Comparison of ENCODE assay signal across 35 cellular contexts in genomic region chr19:50697414-50698124, GRCh38. TPM values are rescaled to one million over a fixed set of nuclear protein-coding genes. Genes with fewer than 3 reads are reported as not detected.
"Had no signal": no experiment of that assay in that cellular context is flagged by ENCODE, and none has a peak within 500 bp of the region (broad histone marks: within the 10 kb centered on the region; RNA-seq: fewer than 3 reads in every experiment).

No MANE protein-coding gene starts in this region.

- H3K27ac ChIP-seq: adrenal gland, body of pancreas, brain microvascular endothelial cell, breast epithelium, VCaP had no signal

- H3K36me3 Mint-ChIP-seq: activated CD4-positive, alpha-beta memory T cell treated with anti-CD3 and anti-CD28 coated beads for 36 hours; activated naive CD4-positive, alpha-beta T cell treated with anti-CD3 and anti-CD28 coated beads, Interleukin-2, amount 50 U/mL, for 72 hours; activated naive CD8-positive, alpha-beta T cell treated with anti-CD3 and anti-CD28 coated beads for 36 hours had no signal

- H3K9me3 ChIP-seq: adrenal gland, body of pancreas, breast epithelium had no signal

- H3K27ac Mint-ChIP-seq: activated B cell treated with CpG ODN at 0.5 μM for 24 hours; activated CD4-positive, alpha-beta memory T cell treated with anti-CD3 and anti-CD28 coated beads for 36 hours; activated CD4-positive, alpha-beta T cell treated with anti-CD3 and anti-CD28 coated beads, Interleukin-2, amount 10 ng/mL, durations not matched to agents 24 days and 14 days; activated CD8-positive, alpha-beta T cell treated with anti-CD3 and anti-CD28 coated beads for 36 hours; activated naive CD4-positive, alpha-beta T cell treated with anti-CD3 and anti-CD28 coated beads for 36 hours; activated naive CD4-positive, alpha-beta T cell treated with anti-CD3 and anti-CD28 coated beads, Interleukin-2, amount 50 U/mL, for 72 hours; activated naive CD8-positive, alpha-beta T cell treated with anti-CD3 and anti-CD28 coated beads for 36 hours; activated T-cell treated with anti-CD3 and anti-CD28 coated beads, Interleukin-2, amount 50 U/mL, for 72 hours; activated T-helper 1 cell treated with anti-CD3 and anti-CD28 coated beads, Interleukin-12 subunit alpha, Interleukin-12 subunit beta, Interleukin-2, Interleukin-4 antibody, amounts not matched to agents 30 ng/mL and 10 ng/mL and 1 ng/mL, durations not matched to agents 14 hours and 24 hours and 36 hours; activated T-helper 17 cell treated with anti-CD3 and anti-CD28 coated beads, Interleukin-2, amount 50 U/mL, for 72 hours; T-helper 17 cell had no signal

- DNase-seq: activated B cell treated with CpG ODN at 0.5 μM for 24 hours; activated CD4-positive, alpha-beta memory T cell treated with anti-CD3 and anti-CD28 coated beads for 36 hours; activated CD4-positive, alpha-beta T cell treated with anti-CD3 and anti-CD28 coated beads for 4 hours; activated CD4-positive, alpha-beta T cell treated with anti-CD3 and anti-CD28 coated beads, Interleukin-2, amount 10 ng/mL, durations not matched to agents 24 days and 14 days; activated CD4-positive, alpha-beta T cell treated with anti-CD3 and anti-CD28 coated beads, Interleukin-2, amount 50 U/mL, for 1 hour; activated CD4-positive, alpha-beta T cell treated with anti-CD3 and anti-CD28 coated beads, Interleukin-2, amount 50 U/mL, for 4 hours; activated CD4-positive, CD25-positive, alpha-beta regulatory T cell treated with anti-CD3 and anti-CD28 coated beads, Interleukin-2, amount 50 U/mL, for 72 hours; activated CD8-positive, alpha-beta memory T cell treated with anti-CD3 and anti-CD28 coated beads, Interleukin-2, amount 50 U/mL, for 4 hours; activated CD8-positive, alpha-beta T cell treated with anti-CD3 and anti-CD28 coated beads for 36 hours; activated effector memory CD4-positive, alpha-beta T cell treated with anti-CD3 and anti-CD28 coated beads, Interleukin-2, amount 50 U/mL, for 16 hours; activated gamma-delta T cell treated with Interleukin-2 at 50 U/mL for 16 hours; activated naive CD4-positive, alpha-beta T cell; activated naive CD4-positive, alpha-beta T cell treated with anti-CD3 and anti-CD28 coated beads for 36 hours; activated naive CD4-positive, alpha-beta T cell treated with anti-CD3 and anti-CD28 coated beads, Interleukin-2, amount 50 U/mL, for 16 hours; activated naive CD8-positive, alpha-beta T cell treated with anti-CD3 and anti-CD28 coated beads for 36 hours; activated T-cell treated with anti-CD3 and anti-CD28 coated beads for 4 hours; activated T-cell treated with anti-CD3 and anti-CD28 coated beads, Interleukin-2, amount 50 U/mL, for 1 hour; activated T-cell treated with anti-CD3 and anti-CD28 coated beads, Interleukin-2, amount 50 U/mL, for 4 hours; activated T-cell treated with anti-CD3 and anti-CD28 coated beads, Interleukin-2, amount 50 U/mL, for 72 hours; adrenal gland; amniotic stem cell; aorta; body of pancreas; brain microvascular endothelial cell; central memory CD4-positive, alpha-beta T cell; T-helper 17 cell had no signal

- ATAC-seq: activated CD8-positive, alpha-beta T cell treated with anti-CD3 and anti-CD28 coated beads for 36 hours; activated naive CD4-positive, alpha-beta T cell treated with anti-CD3 and anti-CD28 coated beads, Interleukin-2, amount 50 U/mL, for 72 hours; activated T-cell treated with anti-CD3 and anti-CD28 coated beads, Interleukin-2, amount 50 U/mL, for 4 hours; activated T-cell treated with anti-CD3 and anti-CD28 coated beads, Interleukin-2, amount 50 U/mL, for 72 hours; activated T-helper 17 cell treated with anti-CD3 and anti-CD28 coated beads, Interleukin-2, amount 50 U/mL, for 72 hours; body of pancreas; T-helper 17 cell had no signal

- H3K9me3 Mint-ChIP-seq: activated B cell treated with CpG ODN at 0.5 μM for 24 hours; activated CD4-positive, alpha-beta memory T cell treated with anti-CD3 and anti-CD28 coated beads for 36 hours; activated CD4-positive, alpha-beta T cell treated with anti-CD3 and anti-CD28 coated beads, Interleukin-2, amount 10 ng/mL, durations not matched to agents 24 days and 14 days; activated CD8-positive, alpha-beta T cell treated with anti-CD3 and anti-CD28 coated beads for 36 hours; activated naive CD4-positive, alpha-beta T cell treated with anti-CD3 and anti-CD28 coated beads for 36 hours; activated naive CD4-positive, alpha-beta T cell treated with anti-CD3 and anti-CD28 coated beads, Interleukin-2, amount 50 U/mL, for 72 hours; activated naive CD8-positive, alpha-beta T cell treated with anti-CD3 and anti-CD28 coated beads for 36 hours; activated T-cell treated with anti-CD3 and anti-CD28 coated beads, Interleukin-2, amount 50 U/mL, for 4 hours; activated T-cell treated with anti-CD3 and anti-CD28 coated beads, Interleukin-2, amount 50 U/mL, for 72 hours; activated T-helper 1 cell treated with anti-CD3 and anti-CD28 coated beads, Interleukin-12 subunit alpha, Interleukin-12 subunit beta, Interleukin-2, Interleukin-4 antibody, amounts not matched to agents 30 ng/mL and 10 ng/mL and 1 ng/mL, durations not matched to agents 14 hours and 24 hours and 36 hours; activated T-helper 17 cell treated with anti-CD3 and anti-CD28 coated beads, Interleukin-2, amount 50 U/mL, for 72 hours had no signal

- H3K36me3 ChIP-seq: adrenal gland, brain microvascular endothelial cell, breast epithelium had no signal

- H3K4me3 Mint-ChIP-seq: activated B cell treated with CpG ODN at 0.5 μM for 24 hours; activated CD4-positive, alpha-beta memory T cell treated with anti-CD3 and anti-CD28 coated beads for 36 hours; activated CD4-positive, alpha-beta T cell treated with anti-CD3 and anti-CD28 coated beads, Interleukin-2, amount 10 ng/mL, durations not matched to agents 24 days and 14 days; activated CD8-positive, alpha-beta T cell treated with anti-CD3 and anti-CD28 coated beads for 36 hours; activated naive CD4-positive, alpha-beta T cell treated with anti-CD3 and anti-CD28 coated beads for 36 hours; activated naive CD8-positive, alpha-beta T cell treated with anti-CD3 and anti-CD28 coated beads for 36 hours; activated T-cell treated with anti-CD3 and anti-CD28 coated beads, Interleukin-2, amount 50 U/mL, for 4 hours; activated T-cell treated with anti-CD3 and anti-CD28 coated beads, Interleukin-2, amount 50 U/mL, for 72 hours; activated T-helper 1 cell treated with anti-CD3 and anti-CD28 coated beads, Interleukin-12 subunit alpha, Interleukin-12 subunit beta, Interleukin-2, Interleukin-4 antibody, amounts not matched to agents 30 ng/mL and 10 ng/mL and 1 ng/mL, durations not matched to agents 14 hours and 24 hours and 36 hours; activated T-helper 17 cell treated with anti-CD3 and anti-CD28 coated beads, Interleukin-2, amount 50 U/mL, for 72 hours; T-helper 17 cell had no signal

- H3K4me3 ChIP-seq: adrenal gland, body of pancreas, breast epithelium had no signal

- H3K4me1 ChIP-seq: adrenal gland, body of pancreas, breast epithelium had no signal

- H3K4me1 Mint-ChIP-seq: activated CD4-positive, alpha-beta T cell treated with anti-CD3 and anti-CD28 coated beads, Interleukin-2, amount 10 ng/mL, durations not matched to agents 24 days and 14 days; activated T-helper 17 cell treated with anti-CD3 and anti-CD28 coated beads, Interleukin-2, amount 50 U/mL, for 72 hours; T-helper 17 cell had no signal

RNA-seq across cellular contexts. Expression of gene SHANK1, which starts 22.0 kb away (rescaled TPM):
- total RNA-seq: activated B cell treated with CpG ODN at 0.5 μM for 24 hours; activated CD4-positive, alpha-beta memory T cell treated with anti-CD3 and anti-CD28 coated beads for 36 hours; activated CD4-positive, alpha-beta T cell treated with anti-CD3 and anti-CD28 coated beads, Interleukin-2, amount 10 ng/mL, durations not matched to agents 24 days and 14 days; activated CD8-positive, alpha-beta memory T cell treated with anti-CD3 and anti-CD28 coated beads for 36 hours; activated naive CD4-positive, alpha-beta T cell treated with anti-CD3 and anti-CD28 coated beads for 36 hours; activated T-helper 1 cell treated with anti-CD3 and anti-CD28 coated beads, Interleukin-12 subunit alpha, Interleukin-12 subunit beta, Interleukin-2, Interleukin-4 antibody, amounts not matched to agents 30 ng/mL and 10 ng/mL and 1 ng/mL, durations not matched to agents 14 hours and 24 hours and 36 hours; activated T-helper 17 cell treated with anti-CD3 and anti-CD28 coated beads, Interleukin-2, amount 50 U/mL, for 72 hours; astrocyte; T-helper 17 cell; T-helper 2 cell treated with Interferon-gamma antibody and Interleukin-4, amounts not matched to agents 100 ng/mL and 5 ng/mL, for 36 hours had no signal

RNA-seq across cellular contexts. Expression of gene CLEC11A, which starts 25.6 kb away (rescaled TPM):
- total RNA-seq: astrocyte had no signal

RNA-seq across cellular contexts. Expression of gene C19orf81, which starts 48.3 kb away (rescaled TPM):
- total RNA-seq: activated B cell treated with CpG ODN at 0.5 μM for 24 hours; activated T-helper 1 cell treated with anti-CD3 and anti-CD28 coated beads, Interleukin-12 subunit alpha, Interleukin-12 subunit beta, Interleukin-2, Interleukin-4 antibody, amounts not matched to agents 30 ng/mL and 10 ng/mL and 1 ng/mL, durations not matched to agents 14 hours and 24 hours and 36 hours; activated T-helper 17 cell treated with anti-CD3 and anti-CD28 coated beads, Interleukin-2, amount 50 U/mL, for 72 hours; aorta; astrocyte; body of pancreas; breast epithelium; T-helper 17 cell; T-helper 2 cell treated with Interferon-gamma antibody and Interleukin-4, amounts not matched to agents 100 ng/mL and 5 ng/mL, for 36 hours had no signal

RNA-seq across cellular contexts. Expression of gene SYT3, which starts 57.9 kb away (rescaled TPM):
- total RNA-seq: activated CD4-positive, alpha-beta memory T cell treated with anti-CD3 and anti-CD28 coated beads for 36 hours; activated CD4-positive, alpha-beta T cell treated with anti-CD3 and anti-CD28 coated beads, Interleukin-2, amount 10 ng/mL, durations not matched to agents 24 days and 14 days; activated CD8-positive, alpha-beta T cell treated with anti-CD3 and anti-CD28 coated beads for 36 hours; activated naive CD4-positive, alpha-beta T cell treated with anti-CD3 and anti-CD28 coated beads for 36 hours; activated T-helper 1 cell treated with anti-CD3 and anti-CD28 coated beads, Interleukin-12 subunit alpha, Interleukin-12 subunit beta, Interleukin-2, Interleukin-4 antibody, amounts not matched to agents 30 ng/mL and 10 ng/mL and 1 ng/mL, durations not matched to agents 14 hours and 24 hours and 36 hours; activated T-helper 17 cell treated with anti-CD3 and anti-CD28 coated beads, Interleukin-2, amount 50 U/mL, for 72 hours; astrocyte; cardiac septum; T-helper 17 cell; T-helper 2 cell treated with Interferon-gamma antibody and Interleukin-4, amounts not matched to agents 100 ng/mL and 5 ng/mL, for 36 hours had no signal
